8 cellular contexts compared by ENCODE assay signal in the genomic region with DNA sequence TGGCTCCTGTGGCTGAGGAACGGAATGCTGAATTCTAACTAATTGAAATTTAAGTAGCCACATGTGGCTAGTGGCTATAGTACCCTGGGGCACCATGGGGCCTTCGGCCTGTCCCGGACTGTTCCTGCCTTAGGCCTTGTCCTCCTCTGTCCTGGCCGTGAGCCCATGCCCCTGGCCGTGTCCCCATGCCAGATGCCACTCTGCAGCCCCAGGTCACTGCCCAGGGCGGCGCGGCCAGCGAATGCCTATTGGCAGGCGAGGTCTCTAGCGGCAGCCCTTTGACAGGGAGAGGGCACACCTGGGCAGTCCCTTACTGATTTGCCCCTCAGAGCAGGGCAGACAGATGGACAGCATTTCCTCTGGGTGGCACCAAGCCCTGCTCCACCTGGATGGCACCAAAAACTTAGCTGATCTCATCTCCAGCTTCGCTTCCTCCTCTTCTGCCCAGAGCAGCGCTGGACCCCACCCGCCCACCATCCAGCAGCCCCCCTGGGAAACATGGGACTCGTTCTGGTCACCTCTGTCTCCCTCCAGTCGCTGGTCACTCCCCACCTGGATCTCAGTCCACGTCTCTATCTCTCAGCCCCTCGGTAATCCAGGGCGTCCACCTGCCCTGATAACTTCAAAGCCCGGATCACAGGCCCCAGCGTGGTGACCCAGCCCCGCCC. TPM values are rescaled to one million over a fixed set of nuclear protein-coding genes. Genes with fewer than 3 reads are reported as not detected.
DNase-seq lines count a peak whose midpoint lies in the region; ATAC-seq and TF ChIP-seq lines count a peak whose summit lies in the region.

No MANE protein-coding gene starts in this region.

- DNase-seq in Caco-2 (no peak), chondrocyte (ENCODE audit: low spot score) (no peak), NOMO-1 (lab: John Stamatoyannopoulos, UW; ENCODE audit: unreplicated experiment in 2 of 2) (no peak), HuH-7 (ENCODE audit: low spot score) (no peak)

- H3K36me3 ChIP-seq in Caco-2 (ENCODE audit: control insufficient read depth, insufficient read depth, low read length): no peaks in the 10 kb centered on the region

- TF ChIP-seq CTCF in Caco-2 (IDR thresholded peaks at IDR 0.05; ENCODE audit: insufficient read depth in 1 of 2, low read depth in 1 of 2, low read length in 1 of 2, severe bottlenecking in 1 of 2, unreplicated experiment in 1 of 2) (no peak), chondrocyte (IDR thresholded peaks at IDR 0.05) (no peak), nephron (IDR thresholded peaks at IDR 0.05; ENCODE audit: unreplicated experiment in 3 of 3) (no peak)

- peak overlapping the region; percentile 70 for H3K4me3 Mint-ChIP-seq in Caco-2 (ENCODE audit: unreplicated experiment)
- H3K4me3 Mint-ChIP-seq in chondrocyte (ENCODE audit: unreplicated experiment): peak overlapping the region; percentile 81
- peak overlapping the region; percentile 86 to 92 (median 92) for H3K4me3 Mint-ChIP-seq in nephron

- H3K27me3 Mint-ChIP-seq in Caco-2 (ENCODE audit: insufficient read depth, unreplicated experiment) (no peaks in the 10 kb centered on the region), chondrocyte (ENCODE audit: low read depth) (no peaks in the 10 kb centered on the region), nephron (ENCODE audit: low read depth) (peaks cover 13% of the 10 kb centered on the region)

- H3K27me3 ChIP-seq in Caco-2 (replicated peaks; ENCODE audit: control insufficient read depth, insufficient read depth, low read length): no peaks in the 10 kb centered on the region

- CTCF ChIA-PET in Caco-2 (lab: Charles Lee): interaction anchor here (0.9 kb wide), 1 partner anchor 8 kb away, joined by 3 read pairs; no protein-coding TSS in a partner anchor

- peak overlapping the region; percentile 68 for H3K27ac Mint-ChIP-seq in Caco-2 (ENCODE audit: unreplicated experiment)
- H3K27ac Mint-ChIP-seq in chondrocyte (ENCODE audit: unreplicated experiment): no peak overlapping the region
- peak overlapping the region; percentile 47 to 84 (median 72) for H3K27ac Mint-ChIP-seq in nephron

- no peaks in the 10 kb centered on the region for H3K9me3 ChIP-seq in Caco-2

- no peaks in the 10 kb centered on the region for H3K9me3 Mint-ChIP-seq in Caco-2 (ENCODE audit: unreplicated experiment)
- H3K9me3 Mint-ChIP-seq in chondrocyte (ENCODE audit: low read depth): no peaks in the 10 kb centered on the region
- no peaks in the 10 kb centered on the region for H3K9me3 Mint-ChIP-seq in nephron

- no TSS peak for BruUV-seq in Caco-2 (replicated peaks; lab: Mats Ljungman, UMichigan)

- intact Hi-C loops in Caco-2 (cut with micrococcal nuclease; ENCODE audit: unreplicated experiment): loop anchor here (10.0 kb wide), 1 partner anchor 92 kb away; no protein-coding TSS in a partner anchor

- peaks cover 32% of the 10 kb centered on the region for H3K36me3 Mint-ChIP-seq in Caco-2 (ENCODE audit: insufficient read depth, unreplicated experiment)
- no peaks in the 10 kb centered on the region for H3K36me3 Mint-ChIP-seq in chondrocyte (ENCODE audit: low read depth)
- no peaks in the 10 kb centered on the region for H3K36me3 Mint-ChIP-seq in nephron (ENCODE audit: low read depth)

- peak overlapping the region; percentile 56 for H3K4me3 ChIP-seq in Caco-2 (ENCODE audit: low read depth, low read length)

- POLR2A ChIA-PET in Caco-2 (lab: Charles Lee): no interaction called here

- peaks cover 66% of the 10 kb centered on the region for H3K4me1 ChIP-seq in Caco-2

- peaks cover 47% of the 10 kb centered on the region for H3K4me1 Mint-ChIP-seq in Caco-2 (ENCODE audit: low read depth, unreplicated experiment)
- peaks cover 73% of the 10 kb centered on the region for H3K4me1 Mint-ChIP-seq in chondrocyte (ENCODE audit: low read depth)
- peaks cover 61% of the 10 kb centered on the region for H3K4me1 Mint-ChIP-seq in nephron

- ATAC-seq in HG03159 (IDR thresholded peaks at IDR 0.05; ENCODE audit: unreplicated experiment) (peak; percentile 9), GM18861 (IDR thresholded peaks at IDR 0.05; ENCODE audit: unreplicated experiment) (no peak), GM18517 (IDR thresholded peaks at IDR 0.05; ENCODE audit: unreplicated experiment) (no peak)

RNA-seq across cellular contexts. Expression of a gene that starts 1.1 kb away (rescaled TPM):
- total RNA-seq in Caco-2 (2022): 105 and 108 TPM in 2 replicates
- total RNA-seq in chondrocyte: 56.9 to 67.1 TPM (median 66.3 TPM) in 3 replicates

RNA-seq across cellular contexts. Expression of a gene that starts 45.6 kb away (rescaled TPM):
- total RNA-seq in Caco-2 (2022) (not detected in 2 replicates), chondrocyte (not detected in 3 replicates)
